Comparison of ENCODE assay signal across 8 cellular contexts in the genomic region with DNA sequence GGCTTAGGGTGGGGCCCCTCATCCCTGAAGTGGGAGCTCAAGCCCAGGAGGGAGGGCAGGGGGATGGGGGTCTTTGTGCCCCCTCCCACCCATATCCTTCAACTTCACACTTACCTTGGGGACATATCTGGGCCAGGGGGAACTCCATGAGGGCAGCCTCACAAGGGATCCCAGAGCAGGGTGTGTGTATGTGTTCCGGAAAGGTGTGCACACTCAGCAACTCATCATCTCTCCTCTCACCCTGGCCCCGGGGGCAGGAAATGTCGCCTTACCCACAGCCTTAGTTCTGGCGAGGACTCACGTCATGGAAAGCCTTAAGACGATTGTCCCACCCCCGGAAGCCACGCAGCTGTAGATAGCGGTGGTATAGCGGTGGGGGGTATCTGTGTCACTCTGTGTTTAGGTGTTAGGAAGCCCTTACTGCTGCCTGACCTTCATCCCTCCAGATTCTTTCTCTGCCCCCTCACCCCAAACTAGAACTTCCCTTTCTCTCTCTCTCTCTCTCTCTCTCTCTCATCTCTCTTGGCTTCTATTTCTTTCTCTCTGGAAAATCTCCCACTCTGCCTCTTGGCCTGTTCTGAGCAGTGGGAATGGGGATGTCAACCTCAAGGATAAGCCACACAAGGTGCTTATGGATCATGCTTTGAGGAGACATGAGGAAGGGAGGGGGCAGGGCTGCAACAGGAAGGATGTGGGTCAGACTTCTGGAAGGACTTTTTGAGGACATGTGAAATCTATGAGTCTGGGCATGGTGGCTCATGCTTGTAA. TPM values are rescaled to one million over a fixed set of nuclear protein-coding genes. Genes with fewer than 3 reads are reported as not detected.
DNase-seq lines count a peak whose midpoint lies in the region; TF ChIP-seq lines count a peak whose summit lies in the region.

TSS of gene SH2D2A (minus strand) at position 288 of the 768 bp plus-strand sequence. CDS start at position 148, 140 bp downstream.

- H3K27ac ChIP-seq in effector memory CD4-positive, alpha-beta T cell (ENCODE audit: insufficient read depth, low read length, poor library complexity, severe bottlenecking), result peak within 1 kb of the TSS; percentile 99
- peak within 1 kb of the TSS; percentile 57 to 72 (median 61) for H3K27ac ChIP-seq in sigmoid colon

- 41 to 69% methylated on average over 10 of the region's 10 CpGs for WGBS in sigmoid colon, 2 donors

- peaks cover 50% of the 10 kb centered on the region for H3K4me1 ChIP-seq in effector memory CD4-positive, alpha-beta T cell (ENCODE audit: control insufficient read depth, insufficient read depth, low read length, poor library complexity, severe bottlenecking)
- peaks cover 0 to 17% (median 13%) of the 10 kb centered on the region in 4 donors for H3K4me1 ChIP-seq in sigmoid colon

- no peaks in the 10 kb centered on the region for H3K9me3 ChIP-seq in effector memory CD4-positive, alpha-beta T cell (ENCODE audit: control insufficient read depth, low read length)
- no peaks in the 10 kb centered on the region for H3K9me3 ChIP-seq in sigmoid colon

- H3K27me3 Mint-ChIP-seq in activated CD4-positive, alpha-beta T cell treated with anti-CD3 and anti-CD28 coated beads, Interleukin-2, amount 10 ng/mL, durations not matched to agents 7 days and 5 days, result peaks cover 4% of the 10 kb centered on the region

- peak; percentile 89 for DNase-seq in GM19240 (ENCODE audit: insufficient read length, low spot score)
- DNase-seq in Jurkat, Clone E6-1 (ENCODE audit: low read depth, low spot score), result peak; percentile 98
- DNase-seq in activated CD4-positive, alpha-beta T cell treated with anti-CD3 and anti-CD28 coated beads, Interleukin-2, amount 10 ng/mL, durations not matched to agents 7 days and 5 days, result peak; percentile 97
- DNase-seq in effector memory CD4-positive, alpha-beta T cell, result peak; percentile 96 to 97 (median 96)
- DNase-seq in sigmoid colon, result peak; percentile 78
- no peak for DNase-seq in NCI-H510A (lab: John Stamatoyannopoulos, UW)
- no peak for DNase-seq in SW480 (ENCODE audit: low spot score)
- no peak for DNase-seq in GM03348 (ENCODE audit: low spot score)

- POLR2A ChIA-PET in activated CD4-positive, alpha-beta T cell treated with anti-CD3 and anti-CD28 coated beads, Interleukin-2, amount 10 ng/mL, durations not matched to agents 7 days and 5 days (lab: Charles Lee), result interaction anchor here (1.4 kb wide), 1 partner anchor 32 kb away, joined by 4 read pairs; no protein-coding TSS in a partner anchor

- H3K4me3 ChIP-seq in Jurkat, Clone E6-1 (ENCODE audit: low read length), result peak within 1 kb of the TSS; percentile 57
- peak within 1 kb of the TSS; percentile 55 for H3K4me3 ChIP-seq in effector memory CD4-positive, alpha-beta T cell (ENCODE audit: insufficient read depth, low read depth, low read length, poor library complexity, severe bottlenecking)
- H3K4me3 ChIP-seq in sigmoid colon, result peak within 1 kb of the TSS in 3 of 4 donors; percentile 22 to 36 (median 30)

- peak in 1 of 2 donors; percentile 30 for TF ChIP-seq POLR2A in sigmoid colon (IDR thresholded peaks at IDR 0.05)

- TF ChIP-seq EP300 in sigmoid colon (IDR thresholded peaks at IDR 0.05), result no peak

- H3K4me1 Mint-ChIP-seq in activated CD4-positive, alpha-beta T cell treated with anti-CD3 and anti-CD28 coated beads, Interleukin-2, amount 10 ng/mL, durations not matched to agents 7 days and 5 days, result peaks cover 70% of the 10 kb centered on the region

- peak within 1 kb of the TSS; percentile 99 for H3K27ac Mint-ChIP-seq in activated CD4-positive, alpha-beta T cell treated with anti-CD3 and anti-CD28 coated beads, Interleukin-2, amount 10 ng/mL, durations not matched to agents 7 days and 5 days

- H3K36me3 Mint-ChIP-seq in activated CD4-positive, alpha-beta T cell treated with anti-CD3 and anti-CD28 coated beads, Interleukin-2, amount 10 ng/mL, durations not matched to agents 7 days and 5 days (ENCODE audit: low read depth), result peaks cover 37% of the 10 kb centered on the region

- no peak for TF ChIP-seq CTCF in sigmoid colon (IDR thresholded peaks at IDR 0.05)

- H3K9me3 Mint-ChIP-seq in activated CD4-positive, alpha-beta T cell treated with anti-CD3 and anti-CD28 coated beads, Interleukin-2, amount 10 ng/mL, durations not matched to agents 7 days and 5 days, result no peaks in the 10 kb centered on the region

- H3K36me3 ChIP-seq in effector memory CD4-positive, alpha-beta T cell (ENCODE audit: control insufficient read depth, insufficient read depth, low read length), result peaks cover 12% of the 10 kb centered on the region
- no peaks in the 10 kb centered on the region for H3K36me3 ChIP-seq in sigmoid colon

- CTCF ChIA-PET in activated CD4-positive, alpha-beta T cell treated with anti-CD3 and anti-CD28 coated beads, Interleukin-2, amount 10 ng/mL, durations not matched to agents 7 days and 5 days (lab: Charles Lee), result interaction anchor here (0.6 to 3.5 kb wide), 11 partner anchors 9 to 718 kb away, joined by 3 to 14 read pairs (median 4); partner anchors contain the start of gene INSRR

- H3K27me3 ChIP-seq in effector memory CD4-positive, alpha-beta T cell (replicated peaks; ENCODE audit: control insufficient read depth, insufficient read depth, low read length, poor library complexity, severe bottlenecking), result no peaks in the 10 kb centered on the region
- H3K27me3 ChIP-seq in sigmoid colon, result peaks cover 0 to 16% (median 0%) of the 10 kb centered on the region in 3 donors

- intact Hi-C loops in sigmoid colon (cut with DNase I), result no loop called here

- peak within 1 kb of the TSS; percentile 80 for H3K4me3 Mint-ChIP-seq in activated CD4-positive, alpha-beta T cell treated with anti-CD3 and anti-CD28 coated beads, Interleukin-2, amount 10 ng/mL, durations not matched to agents 7 days and 5 days

RNA-seq across cellular contexts. Expression of gene SH2D2A, which starts in this region (rescaled TPM):
- polyA plus RNA-seq in Jurkat, Clone E6-1 (2012; ENCODE audit: insufficient read depth, insufficient read length), result 21.8 TPM
- 10 to 100 TPM; 56.3 to 63.5 TPM for total RNA-seq in activated CD4-positive, alpha-beta T cell treated with anti-CD3 and anti-CD28 coated beads, Interleukin-2, amount 10 ng/mL, durations not matched to agents 7 days and 5 days
- 1 to 10 TPM; 1.5 to 8.2 (median 4.3) TPM for total RNA-seq in sigmoid colon
- 1 to 10 TPM in 2 of 3 donors, under 1 TPM in 1; 0.69 to 7.9 (median 1.2) TPM for polyA plus RNA-seq in sigmoid colon

Comparison
In these comparisons a context has a peak if more than half of its experiments do, and no peak if none do; other contexts are left out.
1. RNA of gene SH2D2A (total RNA-seq): 56.3 to 63.5 TPM in activated CD4-positive, alpha-beta T cell treated with anti-CD3 and anti-CD28 coated beads, Interleukin-2, amount 10 ng/mL, durations not matched to agents 7 days and 5 days; 1.5 to 8.2 TPM in sigmoid colon; every median in the first group is over 4 times any median in the second.
2. DNase-seq: peak in GM19240 (single experiment), Jurkat, Clone E6-1 (single experiment), activated CD4-positive, alpha-beta T cell treated with anti-CD3 and anti-CD28 coated beads, Interleukin-2, amount 10 ng/mL, durations not matched to agents 7 days and 5 days (single experiment), effector memory CD4-positive, alpha-beta T cell (3 of 3) and sigmoid colon (single experiment); none in NCI-H510A (single experiment), SW480 (single experiment) and GM03348 (single experiment).
3. Peak in every context shown above with its lines, with median percentiles within 50 percentile points of each other: H3K4me3 ChIP-seq.